26 cellular contexts compared by ENCODE assay signal in genomic region chr11:131488208-131488607, GRCh38.
DNase-seq lines count a peak whose midpoint lies in the region; ATAC-seq, FAIRE-seq and TF ChIP-seq lines count a peak whose summit lies in the region.
"Had no signal": no experiment of that assay in that cellular context is flagged by ENCODE, and none has a peak within 500 bp of the region (broad histone marks: within the 10 kb centered on the region; RNA-seq: fewer than 3 reads in every experiment).

No MANE protein-coding gene starts in this region.

- H3K4me1 ChIP-seq in pancreas (no peaks in the 10 kb centered on the region), lower lobe of right lung (no peaks in the 10 kb centered on the region)
- H3K4me1 ChIP-seq: BE2C, heart right ventricle, Peyer's patch, tibial artery had no signal

- peak in 46 of 61 donors; percentile 14 to 83 (median 48) for DNase-seq in caudate nucleus (lab: John Stamatoyannopoulos, UW)
- DNase-seq in inferior parietal cortex (ENCODE audit: extremely low spot score) = peak; percentile 78
- DNase-seq in pancreas = no peak
- peak; percentile 92 for DNase-seq in superior temporal gyrus (ENCODE audit: extremely low spot score)
- DNase-seq in amniotic stem cell (lab: John Stamatoyannopoulos, UW) = no peak
- DNase-seq in lower lobe of right lung = no peak
- DNase-seq in cerebellum (ENCODE audit: low spot score) = no peak
- DNase-seq: ACHN; activated CD4-positive, alpha-beta memory T cell treated with anti-CD3 and anti-CD28 coated beads, Interleukin-2, amount 10 ng/mL, durations not matched to agents 7 days and 5 days; activated CD4-positive, alpha-beta T cell treated with anti-CD3 and anti-CD28 coated beads for 1 hour; activated naive CD4-positive, alpha-beta T cell treated with anti-CD3 and anti-CD28 coated beads, Interleukin-2, amount 10 ng/mL, durations not matched to agents 7 days and 5 days; BE2C; CD8-positive, alpha-beta T cell; effector CD4-positive, alpha-beta T cell; heart right ventricle; NCI-H146; NCI-H446 treated with DMSO at 0.1 percent for 48 hours; NCI-H82; SIG-M5; stimulated activated CD4-positive, alpha-beta T cell treated with anti-CD3 and anti-CD28 coated beads, Interleukin-15, amount 100 ng/mL, for 24 hours; stimulated activated naive B cell treated with anti-CD40 and anti-IgM and Interleukin-4, amounts not matched to agents 10 μg/mL and 1 μg/mL and 100 μg/mL, for 72 hours had no signal

- no peak overlapping the region for H3K4me3 ChIP-seq in pancreas
- H3K4me3 ChIP-seq in lower lobe of right lung = no peak overlapping the region
- H3K4me3 ChIP-seq: GM23338, heart right ventricle, Peyer's patch, tibial artery had no signal

- ATAC-seq in pancreas (peak in 3 of 4 donors; percentile 37 to 78 (median 48)), lower lobe of right lung (no peak)
- ATAC-seq: CD8-positive, alpha-beta T cell; GM23338; stimulated activated naive B cell treated with anti-CD40 and anti-IgM and Interleukin-4, amounts not matched to agents 10 μg/mL and 1 μg/mL and 100 μg/mL, for 72 hours had no signal

- 65% methylated on average over 5 of the region's 5 CpGs for WGBS in pancreas, 2 donors

- TF ChIP-seq CTCF in pancreas (IDR thresholded peaks at IDR 0.05) = no peak
- no peak for TF ChIP-seq CTCF in lower lobe of right lung (IDR thresholded peaks at IDR 0.05)

- no peak for FAIRE-seq in pancreas (lab: Jason Lieb, UNC)
- FAIRE-seq: GM18507, GM19239 had no signal

- H3K9me3 ChIP-seq in pancreas = no peaks in the 10 kb centered on the region
- no peaks in the 10 kb centered on the region for H3K9me3 ChIP-seq in lower lobe of right lung
- H3K9me3 ChIP-seq: BE2C, heart right ventricle, Peyer's patch, tibial artery had no signal

- H3K27me3 ChIP-seq in pancreas = no peaks in the 10 kb centered on the region
- H3K27me3 ChIP-seq in lower lobe of right lung (ENCODE audit: low read depth) = no peaks in the 10 kb centered on the region
- H3K27me3 ChIP-seq: BE2C, heart right ventricle, Peyer's patch, tibial artery had no signal

- intact Hi-C loops in pancreas (cut with DNase I) = no loop called here
- intact Hi-C loops in lower lobe of right lung (cut with DNase I) = no loop called here

- H3K27ac ChIP-seq in caudate nucleus (ENCODE audit: low read depth, low read length) (peak overlapping the region; percentile 69), pancreas (no peak overlapping the region), lower lobe of right lung (no peak overlapping the region)
- H3K27ac ChIP-seq: heart right ventricle, Peyer's patch, tibial artery had no signal

- H3K36me3 ChIP-seq in pancreas (no peaks in the 10 kb centered on the region), lower lobe of right lung (no peaks in the 10 kb centered on the region)
- H3K36me3 ChIP-seq: BE2C, heart right ventricle, Peyer's patch, tibial artery had no signal

Comparison
In these comparisons a context has a peak if more than half of its experiments do, and no peak if none do; other contexts are left out.
1. DNase-seq: peak in caudate nucleus (46 of 61), inferior parietal cortex (single experiment) and superior temporal gyrus (single experiment); none in pancreas (0 of 6), amniotic stem cell (single experiment), lower lobe of right lung (single experiment) and cerebellum (single experiment).
2. ATAC-seq: peak in pancreas (3 of 4); none in lower lobe of right lung (0 of 2).